ENCODE assay signal across 12 cellular contexts in genomic region chr15:94671845-94672524, GRCh38.
DNase-seq lines count a peak whose midpoint lies in the region; ATAC-seq, FAIRE-seq and TF ChIP-seq lines count a peak whose summit lies in the region.
"Had no signal": no experiment of that assay in that cellular context is flagged by ENCODE, and none has a peak within 500 bp of the region (broad histone marks: within the 10 kb centered on the region; RNA-seq: fewer than 3 reads in every experiment).

No MANE protein-coding gene starts in this region.

- in situ Hi-C loops in HAP-1 (cut with MboI; ENCODE audit: low sequenced_read_pairs) (no loop called here), GM13976 (cut with MboI; ENCODE audit: low sequenced_read_pairs, unreplicated experiment) (no loop called here)

- H3K27me3 Mint-ChIP-seq in activated naive CD8-positive, alpha-beta T cell treated with anti-CD3 and anti-CD28 coated beads, Interleukin-2, amount 50 U/mL, for 24 hours, result peaks cover 7% of the 10 kb centered on the region
- H3K27me3 Mint-ChIP-seq in Calu3 (ENCODE audit: unreplicated experiment), result peaks cover 13% of the 10 kb centered on the region

- BruUV-seq in Calu3 (replicated peaks; lab: Mats Ljungman, UMichigan), result no TSS peak

- no peak for ATAC-seq in activated naive CD8-positive, alpha-beta T cell treated with anti-CD3 and anti-CD28 coated beads, Interleukin-2, amount 50 U/mL, for 24 hours

- H3K4me3 Mint-ChIP-seq in activated naive CD8-positive, alpha-beta T cell treated with anti-CD3 and anti-CD28 coated beads, Interleukin-2, amount 50 U/mL, for 24 hours, result no peak overlapping the region
- H3K4me3 Mint-ChIP-seq in Calu3 (ENCODE audit: low read depth, unreplicated experiment), result no peak overlapping the region

- H3K27ac Mint-ChIP-seq in activated naive CD8-positive, alpha-beta T cell treated with anti-CD3 and anti-CD28 coated beads, Interleukin-2, amount 50 U/mL, for 24 hours, result no peak overlapping the region
- H3K27ac Mint-ChIP-seq in Calu3 (ENCODE audit: unreplicated experiment), result no peak overlapping the region

- peak; percentile 83 for FAIRE-seq in TTC549 (lab: Jason Lieb, UNC)

- H3K4me1 ChIP-seq in HAP-1, result peaks cover 8% of the 10 kb centered on the region
- H3K4me1 ChIP-seq: breast epithelium had no signal

- no peaks in the 10 kb centered on the region for H3K4me1 Mint-ChIP-seq in activated naive CD8-positive, alpha-beta T cell treated with anti-CD3 and anti-CD28 coated beads, Interleukin-2, amount 50 U/mL, for 24 hours
- no peaks in the 10 kb centered on the region for H3K4me1 Mint-ChIP-seq in Calu3 (ENCODE audit: low read depth, unreplicated experiment)

- no peaks in the 10 kb centered on the region for H3K36me3 ChIP-seq in HAP-1 (replicated peaks)
- H3K36me3 ChIP-seq: breast epithelium had no signal

- H3K36me3 Mint-ChIP-seq in activated naive CD8-positive, alpha-beta T cell treated with anti-CD3 and anti-CD28 coated beads, Interleukin-2, amount 50 U/mL, for 24 hours (ENCODE audit: low read depth), result no peaks in the 10 kb centered on the region
- H3K36me3 Mint-ChIP-seq in Calu3 (ENCODE audit: insufficient read depth, unreplicated experiment), result no peaks in the 10 kb centered on the region

- H3K9me3 ChIP-seq in HAP-1, result no peaks in the 10 kb centered on the region
- H3K9me3 ChIP-seq: breast epithelium had no signal

- no peaks in the 10 kb centered on the region for H3K9me3 Mint-ChIP-seq in activated naive CD8-positive, alpha-beta T cell treated with anti-CD3 and anti-CD28 coated beads, Interleukin-2, amount 50 U/mL, for 24 hours
- H3K9me3 Mint-ChIP-seq in Calu3 (ENCODE audit: low read depth, unreplicated experiment), result peaks cover 7% of the 10 kb centered on the region

- intact Hi-C loops in Calu3 (cut with micrococcal nuclease; ENCODE audit: unreplicated experiment), result loop anchor here (2.0 to 10.0 kb wide), 4 partner anchors 347 to 1910 kb away; no protein-coding TSS in a partner anchor

- DNase-seq in HAP-1 (ENCODE audit: low spot score in 2 of 2), result peak; percentile 72 to 89
- peak; percentile 50 for DNase-seq in iPS DF 19.7 (ENCODE audit: low read depth, low spot score)
- DNase-seq in retina, result peak; percentile 69
- no peak for DNase-seq in GM13976 (ENCODE audit: low spot score)
- DNase-seq in activated naive CD8-positive, alpha-beta T cell treated with anti-CD3 and anti-CD28 coated beads, Interleukin-2, amount 50 U/mL, for 24 hours, result no peak
- DNase-seq in activated CD4-positive, alpha-beta T cell treated with anti-CD3 and anti-CD28 coated beads, Interleukin-2, amount 50 U/mL, for 48 hours, result no peak
- no peak for DNase-seq in Calu3
- DNase-seq: activated CD4-positive, alpha-beta T cell treated with anti-CD3 and anti-CD28 coated beads, Interleukin-2, amount 50 U/mL, for 1 hour; DMS79; NCI-H510A had no signal

- H3K4me3 ChIP-seq in HAP-1, result no peak overlapping the region; the same call in 1 of the 2 replicates
- H3K4me3 ChIP-seq: breast epithelium had no signal

- TF ChIP-seq CTCF in GM13976 (IDR thresholded peaks at IDR 0.05; ENCODE audit: borderline replicate concordance, control extremely low read depth, extremely low read depth, insufficient read depth, missing control alignments) (no peak), Calu3 (IDR thresholded peaks at IDR 0.05; ENCODE audit: unreplicated experiment) (no peak)

- H3K27me3 ChIP-seq in HAP-1 (ENCODE audit: low read depth), result no peaks in the 10 kb centered on the region
- H3K27me3 ChIP-seq: breast epithelium had no signal

- CTCF ChIA-PET in Calu3 (lab: Charles Lee), result no interaction called here

Comparison
In these comparisons a context has a peak if more than half of its experiments do, and no peak if none do; other contexts are left out.
1. DNase-seq: peak in HAP-1 (2 of 2), iPS DF 19.7 (single experiment) and retina (single experiment); none in GM13976 (single experiment), activated naive CD8-positive, alpha-beta T cell treated with anti-CD3 and anti-CD28 coated beads, Interleukin-2, amount 50 U/mL, for 24 hours (single experiment), activated CD4-positive, alpha-beta T cell treated with anti-CD3 and anti-CD28 coated beads, Interleukin-2, amount 50 U/mL, for 48 hours (0 of 2) and Calu3 (single experiment).